Comparison of ENCODE assay signal across 9 cellular contexts in genomic region chr3:129305592-129306091, GRCh38. TPM values are rescaled to one million over a fixed set of nuclear protein-coding genes. Genes with fewer than 3 reads are reported as not detected.
DNase-seq lines count a peak whose midpoint lies in the region; ATAC-seq and TF ChIP-seq lines count a peak whose summit lies in the region.
"Had no signal": no experiment of that assay in that cellular context is flagged by ENCODE, and none has a peak within 500 bp of the region (broad histone marks: within the 10 kb centered on the region; RNA-seq: fewer than 3 reads in every experiment).

No MANE protein-coding gene starts in this region.

- no peaks in the 10 kb centered on the region for H3K4me1 ChIP-seq in colonic mucosa

- no peaks in the 10 kb centered on the region for H3K9me3 ChIP-seq in colonic mucosa

- no peak overlapping the region for H3K27ac ChIP-seq in colonic mucosa
- peak overlapping the region; percentile 57 for H3K27ac ChIP-seq in layer of hippocampus (ENCODE audit: low read depth, low read length)
- H3K27ac ChIP-seq: 22Rv1 had no signal

- intact Hi-C loops in colonic mucosa (cut with DNase I): no loop called here

- H3K27me3 ChIP-seq in colonic mucosa: no peaks in the 10 kb centered on the region
- no peaks in the 10 kb centered on the region for H3K27me3 ChIP-seq in layer of hippocampus (ENCODE audit: control insufficient read depth, insufficient read depth, low read length)

- DNase-seq in DMS153 (lab: John Stamatoyannopoulos, UW) (peak; percentile 51), DMS153 treated with DMSO at 0.1 percent for 48 hours (lab: John Stamatoyannopoulos, UW; ENCODE audit: unreplicated experiment) (no peak), NCI-H2227 treated with DMSO at 0.1 percent for 48 hours (lab: John Stamatoyannopoulos, UW) (peak; percentile 89), colonic mucosa (peak; percentile 57), NCI-H2029 treated with DMSO at 0.1 percent for 48 hours (lab: John Stamatoyannopoulos, UW) (no peak)
- peak; percentile 41 to 45 for DNase-seq in stimulated activated CD4-positive, alpha-beta T cell treated with anti-CD3 and anti-CD28 coated beads, Interleukin-2, amount 100 ng/mL, for 24 hours

- TF ChIP-seq CTCF in colonic mucosa (IDR thresholded peaks at IDR 0.05): no peak

- H3K4me3 ChIP-seq in colonic mucosa: peak overlapping the region; percentile 0

- no peaks in the 10 kb centered on the region for H3K36me3 ChIP-seq in colonic mucosa

- no peak overlapping the region for H3K9ac ChIP-seq in colonic mucosa (ENCODE audit: low read depth in 2 of 2, low read length in 2 of 2)

- no peak for ATAC-seq in HG03196 (IDR thresholded peaks at IDR 0.05; ENCODE audit: unreplicated experiment)

RNA-seq across cellular contexts. Expression of gene HMCES, which starts 27.0 kb away (rescaled TPM):
- 10 to 100 TPM; 45.0 to 53.7 TPM for total RNA-seq in colonic mucosa

RNA-seq across cellular contexts. Expression of gene COPG1, which starts 56.2 kb away (rescaled TPM):
- total RNA-seq in colonic mucosa: 100 to 1,000 TPM; 285 to 288 TPM

Comparison
In these comparisons a context has a peak if more than half of its experiments do, and no peak if none do; other contexts are left out.
1. DNase-seq: peak in DMS153 (single experiment), NCI-H2227 treated with DMSO at 0.1 percent for 48 hours (single experiment), colonic mucosa (single experiment) and stimulated activated CD4-positive, alpha-beta T cell treated with anti-CD3 and anti-CD28 coated beads, Interleukin-2, amount 100 ng/mL, for 24 hours (2 of 2); none in DMS153 treated with DMSO at 0.1 percent for 48 hours (single experiment) and NCI-H2029 treated with DMSO at 0.1 percent for 48 hours (single experiment).